In genomic region chr19:13861714-13862531, GRCh38 we compare ENCODE assay signal across 8 cellular contexts. TPM values are rescaled to one million over a fixed set of nuclear protein-coding genes. Genes with fewer than 3 reads are reported as not detected.
DNase-seq lines count a peak whose midpoint lies in the region; ATAC-seq, FAIRE-seq and TF ChIP-seq lines count a peak whose summit lies in the region.

No MANE protein-coding gene starts in this region.

- POLR2A ChIA-PET in AG04450 (lab: Yijun Ruan, JAX) (interaction anchor here (0.5 to 4.0 kb wide), 23 partner anchors 8 to 146 kb away, joined by 3 to 33 read pairs (median 4); partner anchors contain the start of gene ZSWIM4), HepG2 (lab: Yijun Ruan, JAX) (interaction anchor here (0.5 to 3.4 kb wide), 15 partner anchors 10 to 1707 kb away, joined by 3 to 30 read pairs (median 4); partner anchors contain the start of genes C19orf53, MRI1 and ZSWIM4)

- H3K79me2 ChIP-seq in HepG2 (ENCODE audit: insufficient read depth, low read length): no peaks in the 10 kb centered on the region

- H3K27me3 ChIP-seq in AG04450 (ENCODE audit: control insufficient read depth, insufficient read depth, low read length) (no peaks in the 10 kb centered on the region), HepG2 (ENCODE audit: control insufficient read depth in 1 of 2, insufficient read depth in 2 of 2, low read length in 2 of 2) (peaks cover 0 to 9% of the 10 kb centered on the region in 2 experiments; a peak in 1 of 5 replicates)

- ATAC-seq in GM18867 (IDR thresholded peaks at IDR 0.05; ENCODE audit: unreplicated experiment): peak; percentile 76
- ATAC-seq in HG03135 (IDR thresholded peaks at IDR 0.05; ENCODE audit: unreplicated experiment): peak; percentile 66
- ATAC-seq in HepG2: peak; percentile 82

- H3K4me1 ChIP-seq in HepG2 (ENCODE audit: insufficient read depth, low read length): peaks cover 36% of the 10 kb centered on the region

- CTCF ChIA-PET in AG04450 (lab: Charles Lee): interaction anchor here (0.6 to 5.3 kb wide), 33 partner anchors 9 to 838 kb away, joined by 3 to 60 read pairs (median 5); a partner anchor contains a TSS
- CTCF ChIA-PET in HepG2 (lab: Yijun Ruan, JAX; ENCODE audit: low intra/inter-chr PET ratio, low total read pairs): interaction anchor here (0.5 to 2.8 kb wide), 7 partner anchors 10 to 264 kb away, joined by 3 to 38 read pairs (median 4); no protein-coding TSS in a partner anchor

- DNase-seq in AG04450 (ENCODE audit: low read depth, low spot score): peak; percentile 74
- peak; percentile 81 to 89 for DNase-seq in NCI-H446 (lab: John Stamatoyannopoulos, UW)
- peak; percentile 91 for DNase-seq in activated CD4-positive, alpha-beta T cell treated with anti-CD3 and anti-CD28 coated beads for 48 hours
- peak; percentile 82 for DNase-seq in dedifferentiated amniotic fluid mesenchymal stem cell (ENCODE audit: extremely low spot score)
- DNase-seq in HepG2 (ENCODE audit: low spot score): peak; percentile 77
- DNase-seq in stimulated activated CD4-positive, alpha-beta T cell treated with anti-CD3 and anti-CD28 coated beads, Interleukin-2, amount 100 ng/mL, for 48 hours: peak; percentile 91 to 93

- peak; percentile 93 for TF ChIP-seq CTCF in AG04450 (IDR thresholded peaks at IDR 0.05; ENCODE audit: low read depth, low read length)
- peak; percentile 95 for TF ChIP-seq CTCF in HepG2 (CRISPR knock-in tag; IDR thresholded peaks at IDR 0.05)

- TF ChIP-seq EP300 in HepG2 (IDR thresholded peaks at IDR 0.05; ENCODE audit: low read depth in 2 of 2, low read length in 2 of 2) (no peak), HepG2 (CRISPR knock-in tag; IDR thresholded peaks at IDR 0.05; ENCODE audit: borderline replicate concordance) (no peak)

- H3K36me3 ChIP-seq in HepG2 (replicated peaks in 1 of 2; ENCODE audit: control insufficient read depth in 1 of 2, insufficient read depth in 2 of 2, low read length in 2 of 2): no peaks in the 10 kb centered on the region

- BruUV-seq in HepG2 (replicated peaks; lab: Mats Ljungman, UMichigan): no TSS peak

- 5% methylated on average over 19 of the region's 27 CpGs for WGBS in HepG2 (ENCODE audit: low lambda C conversion rate)

- intact Hi-C loops in HepG2 (cut with micrococcal nuclease; ENCODE audit: unreplicated experiment): loop anchor here (1.0 to 5.0 kb wide), 2 partner anchors 77 to 265 kb away; no protein-coding TSS in a partner anchor

- H4K20me1 ChIP-seq in HepG2 (ENCODE audit: insufficient read depth, low read length): no peaks in the 10 kb centered on the region

- H3K9ac ChIP-seq in HepG2 (ENCODE audit: insufficient read depth, low read depth, low read length): peak overlapping the region; percentile 82

- peak overlapping the region; percentile 92 for H3K4me2 ChIP-seq in HepG2 (ENCODE audit: low read depth, low read length)

- TF ChIP-seq POLR2A in HepG2 (IDR thresholded peaks at IDR 0.05; ENCODE audit: insufficient read depth in 1 of 2, low read depth in 2 of 2, low read length in 2 of 2): no peak

- in situ Hi-C loops in HepG2 (cut with HindIII; ENCODE audit: extremely low pct_ligation_motif_present, low pct_unique_long_range_greater_than_20kb): loop anchor here (5.0 kb wide), 1 partner anchor 80 kb away; no protein-coding TSS in a partner anchor

- H2AFZ ChIP-seq in HepG2 (ENCODE audit: low read length): peak overlapping the region; percentile 85

- H3K27ac ChIP-seq in AG04450 (ENCODE audit: low read depth, low read length) (peak overlapping the region; percentile 90), HepG2 (ENCODE audit: extremely low read length, insufficient read depth, low read length) (peak overlapping the region; percentile 54)

- H3K9me3 ChIP-seq in AG04450 (ENCODE audit: control insufficient read depth, insufficient read depth, low read length) (no peaks in the 10 kb centered on the region), HepG2 (ENCODE audit: low read length) (no peaks in the 10 kb centered on the region)

- FAIRE-seq in HepG2 (lab: Jason Lieb, UNC): peak; percentile 71

- peak; percentile 97 for TF ChIP-seq RAD21 in HepG2 (CRISPR knock-in tag; IDR thresholded peaks at IDR 0.05)

- H3K4me3 ChIP-seq in AG04450 (ENCODE audit: low read depth, low read length) (peak overlapping the region; percentile 49), HepG2 (replicated peaks in 1 of 3; ENCODE audit: insufficient read depth in 1 of 3, low read depth in 2 of 3, low read length in 3 of 3) (peak overlapping the region; percentile 67 to 77 (median 75))

RNA-seq across cellular contexts. Expression of gene NANOS3, which starts 15.0 kb away (rescaled TPM):
- polyA plus RNA-seq in AG04450 (2011; rRNA removed): 0.36 and 0.37 TPM in 2 replicates
- polyA minus RNA-seq in AG04450 (2011; rRNA and poly(A)+ RNA removed): not detected in 2 replicates
- total RNA-seq in HepG2 (2016; rRNA removed; fragmentation: Illumina TruSeq; extraction: Trizol): not detected in 2 replicates
- not detected in 2 replicates for total RNA-seq in HepG2 (2016; cell fraction: cytosol; rRNA removed; fragmentation: Illumina TruSeq; extraction: Trizol; ENCODE audit: low read depth)
- total RNA-seq in HepG2 (2016; cell fraction: insoluble cytoplasmic fraction; rRNA removed; fragmentation: Illumina TruSeq; extraction: Trizol): not detected in 2 replicates
- total RNA-seq in HepG2 (2016; cell fraction: membrane; rRNA removed; fragmentation: Illumina TruSeq; extraction: Trizol): not detected in 2 replicates
- not detected in 2 replicates for total RNA-seq in HepG2 (2016; cell fraction: nucleus; rRNA removed; fragmentation: Illumina TruSeq; extraction: Trizol)
- polyA plus RNA-seq in HepG2 (2011; rRNA removed): 0.21 TPM in 1 of 2 replicates, not detected in the other
- polyA plus RNA-seq in HepG2 (2011; cell fraction: cytosol; rRNA removed): not detected in 2 replicates
- polyA plus RNA-seq in HepG2 (2011; cell fraction: nucleus; rRNA removed): 1.1 and 1.8 TPM in 2 replicates
- polyA plus RNA-seq in HepG2 (2012): 1.1 TPM in 1 of 2 replicates, not detected in the other
- polyA plus RNA-seq in HepG2 (2016; cell fraction: cytosol; fragmentation: Illumina TruSeq; extraction: Trizol; ENCODE audit: low read depth): not detected in 2 replicates
- not detected in 2 replicates for polyA plus RNA-seq in HepG2 (2016; cell fraction: insoluble cytoplasmic fraction; fragmentation: Illumina TruSeq; extraction: Trizol; ENCODE audit: low read depth)
- not detected in 2 replicates for polyA plus RNA-seq in HepG2 (2016; cell fraction: membrane; fragmentation: Illumina TruSeq; extraction: Trizol; ENCODE audit: low read depth)
- polyA plus RNA-seq in HepG2 (2016; cell fraction: nucleus; fragmentation: Illumina TruSeq; extraction: Trizol; ENCODE audit: insufficient read depth, low read depth): not detected in 2 replicates
- polyA minus RNA-seq in HepG2 (2011; rRNA and poly(A)+ RNA removed; ENCODE audit: low replicate concordance): not detected in 2 replicates
- polyA minus RNA-seq in HepG2 (2011; cell fraction: cytosol; rRNA and poly(A)+ RNA removed): not detected in 2 replicates
- polyA minus RNA-seq in HepG2 (2011; cell fraction: nucleus; rRNA and poly(A)+ RNA removed): not detected in 2 replicates

RNA-seq across cellular contexts. Expression of gene BRME1, which starts 44.0 kb away (rescaled TPM):
- 0.12 and 0.17 TPM in 2 replicates for polyA plus RNA-seq in AG04450 (2011; rRNA removed)
- 0.43 TPM in 1 of 2 replicates, not detected in the other for polyA minus RNA-seq in AG04450 (2011; rRNA and poly(A)+ RNA removed)
- total RNA-seq in HepG2 (2016; rRNA removed; fragmentation: Illumina TruSeq; extraction: Trizol): 0.84 and 1.5 TPM in 2 replicates
- 0.35 and 0.40 TPM in 2 replicates for total RNA-seq in HepG2 (2016; cell fraction: cytosol; rRNA removed; fragmentation: Illumina TruSeq; extraction: Trizol; ENCODE audit: low read depth)
- total RNA-seq in HepG2 (2016; cell fraction: insoluble cytoplasmic fraction; rRNA removed; fragmentation: Illumina TruSeq; extraction: Trizol): 1.1 TPM in 2 replicates
- total RNA-seq in HepG2 (2016; cell fraction: membrane; rRNA removed; fragmentation: Illumina TruSeq; extraction: Trizol): 0.25 and 0.69 TPM in 2 replicates
- total RNA-seq in HepG2 (2016; cell fraction: nucleus; rRNA removed; fragmentation: Illumina TruSeq; extraction: Trizol): 1.2 and 1.3 TPM in 2 replicates
- polyA plus RNA-seq in HepG2 (2011; rRNA removed): 0.74 and 0.91 TPM in 2 replicates
- 0.55 and 0.72 TPM in 2 replicates for polyA plus RNA-seq in HepG2 (2011; cell fraction: cytosol; rRNA removed)
- 5.7 and 8.2 TPM in 2 replicates for polyA plus RNA-seq in HepG2 (2011; cell fraction: nucleus; rRNA removed)
- polyA plus RNA-seq in HepG2 (2012): 1.3 and 1.8 TPM in 2 replicates
- polyA plus RNA-seq in HepG2 (2016; cell fraction: cytosol; fragmentation: Illumina TruSeq; extraction: Trizol; ENCODE audit: low read depth): 0.09 TPM in 1 of 2 replicates, not detected in the other
- 1.1 and 1.8 TPM in 2 replicates for polyA plus RNA-seq in HepG2 (2016; cell fraction: insoluble cytoplasmic fraction; fragmentation: Illumina TruSeq; extraction: Trizol; ENCODE audit: low read depth)
- 0.23 and 0.31 TPM in 2 replicates for polyA plus RNA-seq in HepG2 (2016; cell fraction: membrane; fragmentation: Illumina TruSeq; extraction: Trizol; ENCODE audit: low read depth)
- polyA plus RNA-seq in HepG2 (2016; cell fraction: nucleus; fragmentation: Illumina TruSeq; extraction: Trizol; ENCODE audit: insufficient read depth, low read depth): 5.8 and 5.9 TPM in 2 replicates
- 1.2 and 5.8 TPM in 2 replicates for polyA minus RNA-seq in HepG2 (2011; rRNA and poly(A)+ RNA removed; ENCODE audit: low replicate concordance)
- polyA minus RNA-seq in HepG2 (2011; cell fraction: cytosol; rRNA and poly(A)+ RNA removed): 1.3 TPM in 1 of 2 replicates, not detected in the other
- 2.2 and 2.4 TPM in 2 replicates for polyA minus RNA-seq in HepG2 (2011; cell fraction: nucleus; rRNA and poly(A)+ RNA removed)

RNA-seq across cellular contexts. Expression of gene CC2D1A, which starts 44.1 kb away (rescaled TPM):
- polyA plus RNA-seq in AG04450 (2011; rRNA removed): 5.1 and 6.7 TPM in 2 replicates
- polyA minus RNA-seq in AG04450 (2011; rRNA and poly(A)+ RNA removed): 7.0 and 13.7 TPM in 2 replicates
- total RNA-seq in HepG2 (2016; rRNA removed; fragmentation: Illumina TruSeq; extraction: Trizol): 6.4 and 9.7 TPM in 2 replicates
- 5.0 and 5.7 TPM in 2 replicates for total RNA-seq in HepG2 (2016; cell fraction: cytosol; rRNA removed; fragmentation: Illumina TruSeq; extraction: Trizol; ENCODE audit: low read depth)
- total RNA-seq in HepG2 (2016; cell fraction: insoluble cytoplasmic fraction; rRNA removed; fragmentation: Illumina TruSeq; extraction: Trizol): 4.7 and 10.2 TPM in 2 replicates
- total RNA-seq in HepG2 (2016; cell fraction: membrane; rRNA removed; fragmentation: Illumina TruSeq; extraction: Trizol): 5.3 and 5.8 TPM in 2 replicates
- total RNA-seq in HepG2 (2016; cell fraction: nucleus; rRNA removed; fragmentation: Illumina TruSeq; extraction: Trizol): 9.4 and 12.9 TPM in 2 replicates
- polyA plus RNA-seq in HepG2 (2011; rRNA removed): 11.5 and 17.0 TPM in 2 replicates
- polyA plus RNA-seq in HepG2 (2011; cell fraction: cytosol; rRNA removed): 4.6 and 5.8 TPM in 2 replicates
- polyA plus RNA-seq in HepG2 (2011; cell fraction: nucleus; rRNA removed): 100 and 116 TPM in 2 replicates
- 16.4 and 23.4 TPM in 2 replicates for polyA plus RNA-seq in HepG2 (2012)
- polyA plus RNA-seq in HepG2 (2016; cell fraction: cytosol; fragmentation: Illumina TruSeq; extraction: Trizol; ENCODE audit: low read depth): 1.2 and 1.8 TPM in 2 replicates
- polyA plus RNA-seq in HepG2 (2016; cell fraction: insoluble cytoplasmic fraction; fragmentation: Illumina TruSeq; extraction: Trizol; ENCODE audit: low read depth): 9.0 and 11.9 TPM in 2 replicates
- 2.8 and 3.2 TPM in 2 replicates for polyA plus RNA-seq in HepG2 (2016; cell fraction: membrane; fragmentation: Illumina TruSeq; extraction: Trizol; ENCODE audit: low read depth)
- 55.9 and 56.2 TPM in 2 replicates for polyA plus RNA-seq in HepG2 (2016; cell fraction: nucleus; fragmentation: Illumina TruSeq; extraction: Trizol; ENCODE audit: insufficient read depth, low read depth)
- 13.2 and 19.3 TPM in 2 replicates for polyA minus RNA-seq in HepG2 (2011; rRNA and poly(A)+ RNA removed; ENCODE audit: low replicate concordance)
- 4.7 and 6.5 TPM in 2 replicates for polyA minus RNA-seq in HepG2 (2011; cell fraction: cytosol; rRNA and poly(A)+ RNA removed)
- polyA minus RNA-seq in HepG2 (2011; cell fraction: nucleus; rRNA and poly(A)+ RNA removed): 20.1 and 21.6 TPM in 2 replicates

Comparison
In these comparisons a context has a peak if more than half of its experiments do, and no peak if none do; other contexts are left out.
1. Peak in every context shown above with its lines: DNase-seq, ATAC-seq, H3K4me3 ChIP-seq and H3K27ac ChIP-seq.